ENCODE assay signal across 1 cellular context in the genomic region with DNA sequence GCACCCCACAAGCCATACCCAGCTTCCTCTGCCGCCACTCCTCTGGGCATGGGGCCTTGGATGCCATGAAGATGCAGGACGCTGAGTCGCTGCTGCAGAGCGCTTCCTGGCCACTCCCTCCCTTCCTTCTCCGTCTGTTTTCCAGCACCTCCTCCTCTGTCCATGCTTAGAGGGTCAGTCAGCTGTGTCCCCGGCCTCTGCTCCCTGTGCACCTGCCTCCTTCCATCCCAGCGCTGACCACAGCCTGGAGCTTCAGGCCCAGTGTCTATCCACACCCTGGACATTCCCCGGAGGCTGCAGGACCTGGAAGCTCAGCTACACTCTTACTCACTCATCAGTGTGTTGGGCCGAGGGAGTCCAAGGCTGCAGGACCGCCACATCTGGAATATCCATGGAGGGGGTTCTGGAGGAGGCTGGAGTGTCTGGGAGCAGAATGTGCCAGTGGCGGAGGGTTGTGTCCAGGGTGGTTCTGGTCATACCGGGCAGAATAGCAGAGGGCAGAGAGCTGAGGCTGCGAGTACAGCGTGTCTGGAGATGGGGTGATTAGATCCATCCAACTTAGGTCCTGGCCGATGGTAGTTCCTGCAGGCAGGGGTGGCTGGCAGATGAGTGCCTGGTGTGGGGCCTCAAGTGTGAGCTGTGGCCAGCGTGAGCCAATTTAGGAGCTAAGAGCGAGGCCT.
TF ChIP-seq lines count a peak whose summit lies in the region.

No MANE protein-coding gene starts in this region.

TF ChIP-seq in H1, 55 proteins besides CTCF, POLR2A, EP300 and RAD21:
- TF ChIP-seq FOSL1 (IDR thresholded peaks at IDR 0.05; ENCODE audit: insufficient read depth, low read depth, low read length) (no peak), JUND (IDR thresholded peaks at IDR 0.05; ENCODE audit: low read length) (no peak), YY1 (IDR thresholded peaks at IDR 0.05; ENCODE audit: low read depth, low read length) (no peak), SRF (IDR thresholded peaks at IDR 0.05; ENCODE audit: low read depth, low read length) (no peak), TEAD4 (IDR thresholded peaks at IDR 0.05; ENCODE audit: low read depth, low read length) (no peak), SP2 (IDR thresholded peaks at IDR 0.05; ENCODE audit: low read length) (no peak), GABPA (IDR thresholded peaks at IDR 0.05; ENCODE audit: borderline replicate concordance, insufficient read depth, low read length) (no peak), TAF7 (optimal IDR thresholded peaks at IDR 0.05; ENCODE audit: borderline replicate concordance, low read depth, low read length) (no peak)
- TF ChIP-seq, protein P1, sequence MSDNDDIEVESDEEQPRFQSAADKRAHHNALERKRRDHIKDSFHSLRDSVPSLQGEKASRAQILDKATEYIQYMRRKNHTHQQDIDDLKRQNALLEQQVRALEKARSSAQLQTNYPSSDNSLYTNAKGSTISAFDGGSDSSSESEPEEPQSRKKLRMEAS (IDR thresholded peaks at IDR 0.05) = no peak
